11 cellular contexts compared by ENCODE assay signal in the genomic region with DNA sequence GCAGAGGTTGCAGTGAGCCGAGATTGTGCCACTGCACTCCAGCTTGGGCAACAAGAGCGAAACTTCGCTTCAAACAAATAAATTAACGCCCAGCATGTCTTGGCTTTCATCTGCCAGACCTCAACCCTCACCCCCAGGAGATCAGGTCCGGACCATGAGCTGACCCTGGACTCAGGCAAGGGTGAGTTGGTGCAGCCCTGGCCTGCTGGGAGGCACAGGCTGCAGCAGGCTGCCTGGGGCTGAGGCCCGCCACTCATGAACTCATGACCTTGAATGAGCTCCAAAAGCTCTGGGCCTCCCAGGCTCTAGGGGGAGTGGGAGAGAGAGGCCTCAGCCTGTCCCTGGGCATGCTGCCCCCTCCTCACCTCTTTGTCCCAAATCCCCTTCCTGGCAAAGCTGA. TPM values are rescaled to one million over a fixed set of nuclear protein-coding genes. Genes with fewer than 3 reads are reported as not detected.
DNase-seq lines count a peak whose midpoint lies in the region; ATAC-seq and TF ChIP-seq lines count a peak whose summit lies in the region.
"Not testable (repeated sequence)": the region's sequence is repeated elsewhere in the genome, so short reads cannot be mapped to it uniquely, and the experiment has no call there.
"Had no signal": no experiment of that assay in that cellular context is flagged by ENCODE, and none has a peak within 500 bp of the region (broad histone marks: within the 10 kb centered on the region; RNA-seq: fewer than 3 reads in every experiment).

No MANE protein-coding gene starts in this region.

- peaks cover 2 to 19% (median 11%) of the 10 kb centered on the region in 10 experiments; a peak in 18 of 20 replicates for H3K4me1 ChIP-seq in BLaER1 treated with 17β-estradiol and CSF1 and Interleukin-3, amounts not matched to agents 10 nM and 100 nM
- not testable (repeated sequence) for H3K4me1 ChIP-seq in H9 (ENCODE audit: insufficient read depth, low read length); OCI-LY7 (ENCODE audit: insufficient read depth, low read length, poor library complexity, severe bottlenecking); right cardiac atrium (ENCODE audit: control insufficient read depth, insufficient read depth, low read length)

- not testable (repeated sequence) for H3K23ac ChIP-seq in H9 (ENCODE audit: insufficient read length, low read depth, low read length)

- H2BK20ac ChIP-seq in H9 (ENCODE audit: low read depth, low read length, poor library complexity, severe bottlenecking) = not testable (repeated sequence)

- intact Hi-C loops in OCI-LY7 (cut with micrococcal nuclease; ENCODE audit: unreplicated experiment); activated CD4-positive, alpha-beta T cell treated with anti-CD3 and anti-CD28 coated beads, Interleukin-2, amount 10 ng/mL, durations not matched to agents 24 days and 14 days (cut with micrococcal nuclease); right cardiac atrium (cut with DNase I): not testable (repeated sequence)

- not testable (repeated sequence) for H3K9me2 ChIP-seq in OCI-LY7 (ENCODE audit: insufficient read depth, low read length)

- peak; percentile 46 for DNase-seq in H9
- peak; percentile 5 for DNase-seq in OCI-LY7 (ENCODE audit: low spot score)
- peak; percentile 51 for DNase-seq in activated CD4-positive, alpha-beta T cell treated with anti-CD3 and anti-CD28 coated beads, Interleukin-2, amount 10 ng/mL, durations not matched to agents 24 days and 14 days
- DNase-seq in right cardiac atrium = peak in 2 of 3 donors; percentile 4 to 35
- DNase-seq in left lobe of liver (ENCODE audit: low spot score) = not testable (repeated sequence)
- DNase-seq in osteocyte (ENCODE audit: extremely low spot score, unreplicated experiment) = peak; percentile 77

- CTCF ChIA-PET in OCI-LY7 (lab: Charles Lee; ENCODE audit: unreplicated experiment) = not testable (repeated sequence)

- not testable (repeated sequence) for H3K36me3 ChIP-seq in BLaER1 treated with 17β-estradiol and CSF1 and Interleukin-3, amounts not matched to agents 10 nM and 100 nM; OCI-LY7 (ENCODE audit: insufficient read depth, low read length)

- WGBS in H9 (ENCODE audit: extremely low coverage, insufficient read length, low lambda C conversion rate) = no CpG with 5 or more reads among the region's 6 CpGs
- WGBS in right cardiac atrium = 91% methylated on average over 6 of the region's 6 CpGs

- H3K4me2 ChIP-seq in BLaER1 treated with 17β-estradiol and CSF1 and Interleukin-3, amounts not matched to agents 10 nM and 100 nM = peak overlapping the region in 4 of 11 experiments; percentile 21 to 42 (median 28); a peak in 5 of 22 replicates
- not testable (repeated sequence) for H3K4me2 ChIP-seq in H9 (ENCODE audit: insufficient read depth, insufficient read length, low read length); OCI-LY7 (ENCODE audit: low read length)

- H3K9me3 Mint-ChIP-seq in H9; activated CD4-positive, alpha-beta T cell treated with anti-CD3 and anti-CD28 coated beads, Interleukin-2, amount 10 ng/mL, durations not matched to agents 24 days and 14 days; osteocyte (ENCODE audit: unreplicated experiment): not testable (repeated sequence)

- not testable (repeated sequence) for H4K20me1 ChIP-seq in BLaER1 treated with 17β-estradiol and CSF1 and Interleukin-3, amounts not matched to agents 10 nM and 100 nM; H9 (ENCODE audit: control insufficient read depth, insufficient read depth, insufficient read length); OCI-LY7 (ENCODE audit: insufficient read depth, low read length)

- H3K27ac Mint-ChIP-seq in H9; activated CD4-positive, alpha-beta T cell treated with anti-CD3 and anti-CD28 coated beads, Interleukin-2, amount 10 ng/mL, durations not matched to agents 24 days and 14 days; osteocyte (ENCODE audit: unreplicated experiment): not testable (repeated sequence)

- H3K9me3 ChIP-seq in BLaER1 treated with 17β-estradiol and CSF1 and Interleukin-3, amounts not matched to agents 10 nM and 100 nM (replicated peaks in 1 of 11); H9 (ENCODE audit: control insufficient read depth, low read depth, low read length); OCI-LY7 (ENCODE audit: low read length); right cardiac atrium (ENCODE audit: control insufficient read depth, low read length): not testable (repeated sequence)

- H3K4ac ChIP-seq in H9 (ENCODE audit: low read depth, low read length) = not testable (repeated sequence)

- not testable (repeated sequence) for H4K91ac ChIP-seq in H9 (ENCODE audit: insufficient read length, low read depth, low read length)

- not testable (repeated sequence) for H2BK5ac ChIP-seq in H9 (ENCODE audit: insufficient read length, low read length)

- H2AFZ ChIP-seq in H9 (ENCODE audit: low read length); OCI-LY7 (ENCODE audit: low read length): not testable (repeated sequence)

- H3K18ac ChIP-seq in H9 (ENCODE audit: insufficient read length, low read depth, low read length) = not testable (repeated sequence)

- not testable (repeated sequence) for H3K56ac ChIP-seq in H9 (ENCODE audit: insufficient read length, low read depth, low read length)

- H3K4me1 Mint-ChIP-seq in H9; activated CD4-positive, alpha-beta T cell treated with anti-CD3 and anti-CD28 coated beads, Interleukin-2, amount 10 ng/mL, durations not matched to agents 24 days and 14 days; osteocyte (ENCODE audit: unreplicated experiment): not testable (repeated sequence)

- not testable (repeated sequence) for H2BK120ac ChIP-seq in H9 (ENCODE audit: low read depth, low read length, poor library complexity, severe bottlenecking)

- not testable (repeated sequence) for H3K27me3 Mint-ChIP-seq in H9 (ENCODE audit: low read depth); activated CD4-positive, alpha-beta T cell treated with anti-CD3 and anti-CD28 coated beads, Interleukin-2, amount 10 ng/mL, durations not matched to agents 24 days and 14 days; osteocyte (ENCODE audit: unreplicated experiment)

- H3K27ac ChIP-seq in BLaER1 treated with 17β-estradiol and CSF1 and Interleukin-3, amounts not matched to agents 10 nM and 100 nM = peak overlapping the region in 6 of 11 experiments; percentile 43 to 65 (median 59); a peak in 10 of 22 replicates
- not testable (repeated sequence) for H3K27ac ChIP-seq in H9 (ENCODE audit: insufficient read length, low read depth, low read length); OCI-LY7 (ENCODE audit: low read depth, low read length, poor library complexity, severe bottlenecking); right cardiac atrium (ENCODE audit: low read length)

- POLR2A ChIA-PET in OCI-LY7 (lab: Charles Lee) = not testable (repeated sequence)

- not testable (repeated sequence) for H4K8ac ChIP-seq in H9 (replicated peaks; ENCODE audit: insufficient read length, low read depth, low read length)

- not testable (repeated sequence) for H3K36me3 Mint-ChIP-seq in H9 (ENCODE audit: insufficient read depth in 1 of 3, low read depth in 3 of 3); activated CD4-positive, alpha-beta T cell treated with anti-CD3 and anti-CD28 coated beads, Interleukin-2, amount 10 ng/mL, durations not matched to agents 24 days and 14 days (ENCODE audit: low read depth); osteocyte (ENCODE audit: unreplicated experiment)

- not testable (repeated sequence) for H2AK5ac ChIP-seq in H9 (ENCODE audit: insufficient read length, low read length)

- not testable (repeated sequence) for H3T11ph ChIP-seq in H9 (ENCODE audit: low read length)

- H3K27me3 ChIP-seq in BLaER1 treated with 17β-estradiol and CSF1 and Interleukin-3, amounts not matched to agents 10 nM and 100 nM; H9 (ENCODE audit: insufficient read depth, low read length); right cardiac atrium (ENCODE audit: control insufficient read depth, insufficient read depth): not testable (repeated sequence)

- not testable (repeated sequence) for TF ChIP-seq CTCF in H9 (conservative IDR thresholded peaks at IDR 0.05); OCI-LY7 (conservative IDR thresholded peaks at IDR 0.05; ENCODE audit: low read length); osteocyte (IDR thresholded peaks at IDR 0.05)

- not testable (repeated sequence) for H2BK15ac ChIP-seq in H9 (ENCODE audit: low read depth, low read length)

- not testable (repeated sequence) for H3K14ac ChIP-seq in H9 (ENCODE audit: insufficient read depth, low read length)

- not testable (repeated sequence) for H3K79me2 ChIP-seq in H9 (ENCODE audit: insufficient read depth, low read length); OCI-LY7 (ENCODE audit: insufficient read depth, low read depth, low read length)

- H4K5ac ChIP-seq in H9 (ENCODE audit: insufficient read length, low read depth, low read length) = not testable (repeated sequence)

- not testable (repeated sequence) for H2BK12ac ChIP-seq in H9 (ENCODE audit: insufficient read length, low read depth, low read length)

- H3K4me3 Mint-ChIP-seq in H9; activated CD4-positive, alpha-beta T cell treated with anti-CD3 and anti-CD28 coated beads, Interleukin-2, amount 10 ng/mL, durations not matched to agents 24 days and 14 days; osteocyte (ENCODE audit: unreplicated experiment): not testable (repeated sequence)

- ATAC-seq in right cardiac atrium (peak in 1 of 2 donors; percentile 37), left lobe of liver (peak; percentile 24)

- not testable (repeated sequence) for BruUV-seq in OCI-LY7 (replicated peaks; lab: Mats Ljungman, UMichigan)

- H3K23me2 ChIP-seq in H9 (ENCODE audit: insufficient read length, low read depth, low read length, poor library complexity, severe bottlenecking) = not testable (repeated sequence)

- not testable (repeated sequence) for H3K4me3 ChIP-seq in BLaER1 treated with 17β-estradiol and CSF1 and Interleukin-3, amounts not matched to agents 10 nM and 100 nM; OCI-LY7 (ENCODE audit: low read depth, low read length, poor library complexity, severe bottlenecking); right cardiac atrium (ENCODE audit: low read length)

- H3K79me1 ChIP-seq in H9 (ENCODE audit: insufficient read depth, low read depth, low read length, poor library complexity, severe bottlenecking) = not testable (repeated sequence)

- H3K9ac ChIP-seq in BLaER1 treated with 17β-estradiol and CSF1 and Interleukin-3, amounts not matched to agents 10 nM and 100 nM; H9 (ENCODE audit: extremely low read depth, insufficient read length, low read length): not testable (repeated sequence)

RNA-seq across cellular contexts. Expression of a gene that starts 1.7 kb away (rescaled TPM):
- total RNA-seq in H9 (2021) (0.33 and 0.63 TPM in 2 replicates), OCI-LY7 (2022) (96.0 and 100 TPM in 2 replicates), right cardiac atrium (1 to 10 TPM in 3 of 4 donors, under 1 TPM in 1; 0.79 to 3.0 (median 2.2) TPM), left lobe of liver (1.0 TPM), osteocyte (not detected in 2 replicates)
- total RNA-seq in OCI-LY7 (2014; rRNA removed; shearing (Covaris generic)) = 23.3 and 31.9 TPM in 2 replicates
- 0.54 TPM in 1 of 2 replicates, not detected in the other for total RNA-seq in activated CD4-positive, alpha-beta T cell treated with anti-CD3 and anti-CD28 coated beads, Interleukin-2, amount 10 ng/mL, durations not matched to agents 24 days and 14 days
- polyA plus RNA-seq in right cardiac atrium = 1.1 TPM
- total RNA-seq: GM23248, NCI-H460 had no signal
- polyA plus RNA-seq: BJ, GM23248, SK-N-SH had no signal

Comparison
In these comparisons a context has a peak if more than half of its experiments do, and no peak if none do; other contexts are left out.
1. RNA of a gene that starts 1.7 kb away (total RNA-seq): 23.3 to 100 TPM in OCI-LY7; 0.79 to 3.0 TPM in right cardiac atrium, 1.0 TPM in left lobe of liver (single experiment), 0.33 to 0.63 TPM in H9, not detected in osteocyte and 0.54 TPM in activated CD4-positive, alpha-beta T cell treated with anti-CD3 and anti-CD28 coated beads, Interleukin-2, amount 10 ng/mL, durations not matched to agents 24 days and 14 days; every median in the first group is over 4 times any median in the second.